8 cellular contexts compared by ENCODE assay signal in genomic region chr11:762421-763072, GRCh38. TPM values are rescaled to one million over a fixed set of nuclear protein-coding genes. Genes with fewer than 3 reads are reported as not detected.
A peak's percentile ranks its signal among the peaks of the same experiment; 100 is the strongest.
DNase-seq lines count a peak whose midpoint lies in the region; TF ChIP-seq lines count a peak whose summit lies in the region.

No MANE protein-coding gene starts in this region.

- H3K9me2 ChIP-seq in Loucy (replicated peaks; ENCODE audit: low read depth, low read length) = no peaks in the 10 kb centered on the region

- TF ChIP-seq EP300 in tibial nerve (IDR thresholded peaks at IDR 0.05) = no peak

- H3K4me3 ChIP-seq in Loucy (ENCODE audit: low read length, poor library complexity, severe bottlenecking) = no peak overlapping the region
- no peak overlapping the region for H3K4me3 ChIP-seq in tibial nerve

- no peaks in the 10 kb centered on the region for H4K20me1 ChIP-seq in Loucy (ENCODE audit: insufficient read depth, low read length, poor library complexity, severe bottlenecking)

- H3K36me3 ChIP-seq in Loucy (ENCODE audit: insufficient read depth, low read length) (peaks cover 66% of the 10 kb centered on the region; the same call in 1 of the 2 replicates), tibial nerve (peaks cover 7 to 100% (median 33%) of the 10 kb centered on the region in 3 donors)

- no peak for TF ChIP-seq POLR2A in tibial nerve (IDR thresholded peaks at IDR 0.05)

- DNase-seq in NCI-H2107 treated with DMSO at 0.1 percent for 48 hours (lab: John Stamatoyannopoulos, UW; ENCODE audit: unreplicated experiment) (peak; percentile 22), NCI-H2107 (lab: John Stamatoyannopoulos, UW) (no peak), amniotic stem cell (lab: John Stamatoyannopoulos, UW) (peak; percentile 25), iPS-NIHi11 (ENCODE audit: low spot score) (peak; percentile 59), tibial nerve (ENCODE audit: low spot score in 2 of 2) (no peak), mesenteric fat pad (ENCODE audit: low spot score) (no peak)
- no peak for DNase-seq in activated CD4-positive, CD25-positive, alpha-beta regulatory T cell (lab: John Stamatoyannopoulos, UW)

- no peak overlapping the region for H2AFZ ChIP-seq in Loucy (ENCODE audit: low read length)

- H3K9me3 ChIP-seq in Loucy (ENCODE audit: insufficient read depth, low read depth, low read length) = no peaks in the 10 kb centered on the region
- no peaks in the 10 kb centered on the region for H3K9me3 ChIP-seq in tibial nerve

- H3K4me1 ChIP-seq in Loucy (ENCODE audit: insufficient read depth, low read length, poor library complexity, severe bottlenecking) (no peaks in the 10 kb centered on the region), tibial nerve (peaks cover 0 to 10% (median 4%) of the 10 kb centered on the region in 4 donors)

- 38 to 46% methylated on average over 8 to 10 of the region's 10 CpGs for WGBS in tibial nerve, 2 donors

- peak overlapping the region in 3 of 4 donors; percentile 32 to 74 (median 58) for H3K27ac ChIP-seq in tibial nerve

- H3K79me2 ChIP-seq in Loucy (ENCODE audit: insufficient read depth, low read length) = no peaks in the 10 kb centered on the region

- TF ChIP-seq CTCF in Loucy (conservative IDR thresholded peaks at IDR 0.05; ENCODE audit: low read length) = peak; percentile 29; the same call in 1 of the 2 replicates
- peak in 1 of 5 experiments; percentile 39 for TF ChIP-seq CTCF in tibial nerve (IDR thresholded peaks at IDR 0.05)

- H3F3A ChIP-seq in Loucy (ENCODE audit: low read depth) = no peaks in the 10 kb centered on the region

- H3K27me3 ChIP-seq in Loucy (ENCODE audit: insufficient read depth, low read length, poor library complexity, severe bottlenecking) (no peaks in the 10 kb centered on the region), tibial nerve (no peaks in the 10 kb centered on the region)

- H3K4me2 ChIP-seq in Loucy (ENCODE audit: low read depth, low read length, poor library complexity, severe bottlenecking) = no peak overlapping the region

- H3K9ac ChIP-seq in Loucy (ENCODE audit: low read depth, low read length, poor library complexity, severe bottlenecking) = no peak overlapping the region

RNA-seq across cellular contexts. Expression of gene GATD1, which starts 14.7 kb away (rescaled TPM):
- 10 to 100 TPM; 22.1 to 41.4 (median 27.3) TPM for total RNA-seq in tibial nerve
- 54.1 TPM for total RNA-seq in mesenteric fat pad

RNA-seq across cellular contexts. Expression of gene TALDO1, which starts 15.3 kb away (rescaled TPM):
- 100 to 1,000 TPM; 203 to 323 (median 241) TPM for total RNA-seq in tibial nerve
- total RNA-seq in mesenteric fat pad = 277 TPM

RNA-seq across cellular contexts. Expression of gene CEND1, which starts 27.3 kb away (rescaled TPM):
- total RNA-seq in tibial nerve (not detected), mesenteric fat pad (not detected)

RNA-seq across cellular contexts. Expression of gene SLC25A22, which starts 35.5 kb away (rescaled TPM):
- 10 to 100 TPM in 2 of 4 donors, 1 to 10 TPM in 2; 8.0 to 17.5 (median 10.0) TPM for total RNA-seq in tibial nerve
- total RNA-seq in mesenteric fat pad = 26.3 TPM

RNA-seq across cellular contexts. Expression of gene PIDD1, which starts 42.5 kb away (rescaled TPM):
- 10 to 100 TPM; 32.2 to 67.5 (median 35.9) TPM for total RNA-seq in tibial nerve
- total RNA-seq in mesenteric fat pad = 10.2 TPM

Comparison
In these comparisons a context has a peak if more than half of its experiments do, and no peak if none do; other contexts are left out.
1. DNase-seq: peak in NCI-H2107 treated with DMSO at 0.1 percent for 48 hours (single experiment), amniotic stem cell (single experiment) and iPS-NIHi11 (single experiment); none in NCI-H2107 (single experiment), tibial nerve (0 of 2), activated CD4-positive, CD25-positive, alpha-beta regulatory T cell (0 of 4) and mesenteric fat pad (single experiment).